In genomic region chr12:57238854-57239554, GRCh38 we compare ENCODE assay signal across 8 cellular contexts. TPM values are rescaled to one million over a fixed set of nuclear protein-coding genes. Genes with fewer than 3 reads are reported as not detected.
DNase-seq lines count a peak whose midpoint lies in the region; ATAC-seq and TF ChIP-seq lines count a peak whose summit lies in the region.

No MANE protein-coding gene starts in this region.

- H3K9me3 ChIP-seq in right lobe of liver: no peaks in the 10 kb centered on the region

- H3K36me3 Mint-ChIP-seq in dendritic cell treated with granulocyte-macrophage colony-stimulating factor and Interleukin-4, amounts not matched to agents 40 ng/mL and 50 ng/mL, for 4 days (ENCODE audit: low read depth): peaks cover 6% of the 10 kb centered on the region

- H3K4me3 ChIP-seq in right lobe of liver: peak overlapping the region; percentile 12 to 16 (median 15)

- peaks cover 77% of the 10 kb centered on the region for H3K4me1 Mint-ChIP-seq in dendritic cell treated with granulocyte-macrophage colony-stimulating factor and Interleukin-4, amounts not matched to agents 40 ng/mL and 50 ng/mL, for 4 days (ENCODE audit: low read depth)

- peak overlapping the region; percentile 81 for H3K4me3 Mint-ChIP-seq in dendritic cell treated with granulocyte-macrophage colony-stimulating factor and Interleukin-4, amounts not matched to agents 40 ng/mL and 50 ng/mL, for 4 days

- peak; percentile 65 to 69 for DNase-seq in AML-193 (lab: John Stamatoyannopoulos, UW)
- peak; percentile 69 for DNase-seq in NCI-H446 treated with DMSO at 0.1 percent for 48 hours (lab: John Stamatoyannopoulos, UW)
- peak; percentile 93 for DNase-seq in activated CD4-positive, alpha-beta T cell treated with anti-CD3 and anti-CD28 coated beads for 48 hours
- DNase-seq in right lobe of liver: peak; percentile 87 to 89 (median 88)
- peak; percentile 90 for DNase-seq in stimulated activated CD4-positive, alpha-beta T cell treated with anti-CD3 and anti-CD28 coated beads, Interleukin-4, amount 100 ng/mL, for 24 hours

- H3K27me3 Mint-ChIP-seq in dendritic cell treated with granulocyte-macrophage colony-stimulating factor and Interleukin-4, amounts not matched to agents 40 ng/mL and 50 ng/mL, for 4 days: peaks cover 89% of the 10 kb centered on the region

- ATAC-seq in GM18909 (IDR thresholded peaks at IDR 0.05; ENCODE audit: poor library complexity, unreplicated experiment) (peak; percentile 66), HG03175 (IDR thresholded peaks at IDR 0.05; ENCODE audit: unreplicated experiment) (peak; percentile 48), right lobe of liver (peak; percentile 63 to 84 (median 77))

- H3K9me3 Mint-ChIP-seq in dendritic cell treated with granulocyte-macrophage colony-stimulating factor and Interleukin-4, amounts not matched to agents 40 ng/mL and 50 ng/mL, for 4 days: no peaks in the 10 kb centered on the region

- H3K27me3 ChIP-seq in right lobe of liver: peaks cover 0 to 7% of the 10 kb centered on the region in 2 donors

- 0% methylated on average over 9 of the region's 47 CpGs for WGBS in right lobe of liver (ENCODE audit: insufficient coverage, low coverage, low lambda C conversion rate, missing lambda C conversion rate)

- intact Hi-C loops in dendritic cell treated with granulocyte-macrophage colony-stimulating factor and Interleukin-4, amounts not matched to agents 40 ng/mL and 50 ng/mL, for 4 days (cut with micrococcal nuclease): loop anchor here (1.0 kb wide), 3 partner anchors 10 to 25 kb away; partner anchors contain the start of gene SHMT2
- intact Hi-C loops in right lobe of liver (cut with DNase I): no loop called here

- H3K27ac ChIP-seq in right lobe of liver: no peak overlapping the region

- H3K36me3 ChIP-seq in right lobe of liver: peaks cover 0 to 7% (median 3%) of the 10 kb centered on the region in 4 donors

- H3K27ac Mint-ChIP-seq in dendritic cell treated with granulocyte-macrophage colony-stimulating factor and Interleukin-4, amounts not matched to agents 40 ng/mL and 50 ng/mL, for 4 days: peak overlapping the region; percentile 45

- no peak for TF ChIP-seq POLR2A in right lobe of liver (IDR thresholded peaks at IDR 0.05)

- peaks cover 0 to 56% (median 19%) of the 10 kb centered on the region in 4 donors for H3K4me1 ChIP-seq in right lobe of liver

- TF ChIP-seq CTCF in right lobe of liver (IDR thresholded peaks at IDR 0.05): peak in 3 of 4 donors; percentile 100

RNA-seq across cellular contexts. Expression of gene SHMT2, which starts 9.5 kb away (rescaled TPM):
- total RNA-seq in right lobe of liver: 100 to 1,000 TPM; 157 to 228 (median 194) TPM

RNA-seq across cellular contexts. Expression of gene STAC3, which starts 12.0 kb away (rescaled TPM):
- 1 to 10 TPM in 5 of 6 experiments, under 1 TPM in 1; 0.98 to 4.5 (median 1.8) TPM for total RNA-seq in right lobe of liver

RNA-seq across cellular contexts. Expression of gene NXPH4, which starts 22.4 kb away (rescaled TPM):
- total RNA-seq in right lobe of liver: 1 to 10 TPM in 2 of 6 experiments, under 1 TPM in 1, not detected in 3; 0.87 to 1.5 (median 1.2) TPM
